ENCODE assay signal across 34 cellular contexts in genomic region chr2:146477383-146477782, GRCh38.
DNase-seq lines count a peak whose midpoint lies in the region; ATAC-seq, FAIRE-seq and TF ChIP-seq lines count a peak whose summit lies in the region.
"Had no signal": no experiment of that assay in that cellular context is flagged by ENCODE, and none has a peak within 500 bp of the region (broad histone marks: within the 10 kb centered on the region; RNA-seq: fewer than 3 reads in every experiment).

No MANE protein-coding gene starts in this region.

- no peak overlapping the region for H3K14ac ChIP-seq in H1 (ENCODE audit: insufficient read length)

- H3F3A ChIP-seq in GM23338 (replicated peaks; ENCODE audit: low read depth), result no peaks in the 10 kb centered on the region

- no peaks in the 10 kb centered on the region for H3K23me2 ChIP-seq in H1 (ENCODE audit: low read depth, low read length)

- H2AFZ ChIP-seq in GM23338, result peak overlapping the region; percentile 76
- H2AFZ ChIP-seq in H1 (ENCODE audit: low read length), result peak overlapping the region; percentile 40; the same call in 1 of the 2 replicates

- H3K27me3 ChIP-seq in GM23338 (ENCODE audit: insufficient read depth), result no peaks in the 10 kb centered on the region
- no peaks in the 10 kb centered on the region for H3K27me3 ChIP-seq in H1 (replicated peaks in 1 of 4; ENCODE audit: control insufficient read depth in 3 of 4, extremely low read depth in 1 of 4, insufficient read depth in 3 of 4, low read length in 3 of 4)
- H3K27me3 ChIP-seq: foreskin keratinocyte, ovary, uterus had no signal

- H3K79me2 ChIP-seq in GM23338 (replicated peaks; ENCODE audit: insufficient read depth) (no peaks in the 10 kb centered on the region), H1 (ENCODE audit: control insufficient read depth in 1 of 2, insufficient read depth in 2 of 2, low read length in 2 of 2) (no peaks in the 10 kb centered on the region)

- H3K56ac ChIP-seq in H1 (replicated peaks; ENCODE audit: insufficient read length, low read depth, low read length), result no peak overlapping the region

- H3K4me3 ChIP-seq in GM23338, result no peak overlapping the region
- H3K4me3 ChIP-seq in H1 (ENCODE audit: extremely low read depth in 1 of 4, insufficient read depth in 2 of 4, low read depth in 3 of 4, low read length in 4 of 4), result no peak overlapping the region
- H3K4me3 ChIP-seq: coronary artery, lung, mucosa of descending colon, ovary, thoracic aorta, uterus had no signal

- 83% methylated on average over 5 of the region's 5 CpGs; no CpG with 5 or more reads in 1 of the 2 experiments for WGBS in H1 (ENCODE audit: extremely low coverage in 1 of 2, insufficient coverage in 1 of 2, insufficient read length in 1 of 2, insufficient replicate concordance in 2 of 2, low coverage in 1 of 2, low lambda C conversion rate in 2 of 2, missing lambda C conversion rate in 1 of 2), 2 experiments

- H3K27me3 Mint-ChIP-seq in GM23338 (ENCODE audit: insufficient read depth, low read depth, poor library complexity), result no peaks in the 10 kb centered on the region
- H3K27me3 Mint-ChIP-seq: activated CD4-positive, alpha-beta T cell treated with anti-CD3 and anti-CD28 coated beads, Interleukin-2, amount 10 ng/mL, durations not matched to agents 7 days and 5 days; activated CD8-positive, alpha-beta memory T cell treated with anti-CD3 and anti-CD28 coated beads, Interleukin-2, amount 10 ng/mL, durations not matched to agents 7 days and 5 days; activated naive CD4-positive, alpha-beta T cell treated with anti-CD3 and anti-CD28 coated beads, Interleukin-2, amount 10 ng/mL, durations not matched to agents 7 days and 5 days; CD4-positive, alpha-beta T cell; natural killer cell treated with Interleukin-12 subunit alpha and Interleukin-12 subunit beta and Interleukin-15 and Interleukin-18, amount 100 ng/mL, for 72 hours; stimulated activated naive CD8-positive, alpha-beta T cell treated with anti-CD3 and anti-CD28 coated beads, Interleukin-15, Interleukin-2, amounts not matched to agents 100 ng/mL and 50 ng/mL, for 24 hours had no signal

- H3K9me3 Mint-ChIP-seq in GM23338, result no peaks in the 10 kb centered on the region
- H3K9me3 Mint-ChIP-seq: activated CD4-positive, alpha-beta T cell treated with anti-CD3 and anti-CD28 coated beads, Interleukin-2, amount 10 ng/mL, durations not matched to agents 7 days and 5 days; activated naive CD4-positive, alpha-beta T cell treated with anti-CD3 and anti-CD28 coated beads, Interleukin-2, amount 10 ng/mL, durations not matched to agents 7 days and 5 days; activated T-helper 1 cell treated with anti-CD3 and anti-CD28 coated beads, Interleukin-12 subunit alpha, Interleukin-12 subunit beta, Interleukin-2, Interleukin-4 antibody, amounts not matched to agents 30 ng/mL and 10 ng/mL and 1 ng/mL, durations not matched to agents 14 hours and 24 hours and 36 hours; CD4-positive, alpha-beta T cell; H9 had no signal

- CTCF ChIA-PET in H1 (lab: Charles Lee; ENCODE audit: partially characterized antibody), result no interaction called here

- H3K4me1 ChIP-seq in GM23338 (ENCODE audit: insufficient read depth) (peaks cover 12% of the 10 kb centered on the region), H1 (replicated peaks in 1 of 4; ENCODE audit: control insufficient read depth in 3 of 4, insufficient read depth in 4 of 4, low read length in 3 of 4) (peaks cover 0 to 2% (median 0%) of the 10 kb centered on the region in 4 experiments; a peak in 1 of 7 replicates)
- H3K4me1 ChIP-seq: foreskin keratinocyte, uterus had no signal

- H3K18ac ChIP-seq in H1 (ENCODE audit: extremely low read depth, low read length), result peak overlapping the region; percentile 27; the same call in 1 of the 2 replicates

- peaks cover 7% of the 10 kb centered on the region; the same call in 1 of the 2 replicates for H3K9me2 ChIP-seq in GM23338 (ENCODE audit: insufficient read depth)

- H3K36me3 ChIP-seq in GM23338 (ENCODE audit: insufficient read depth), result no peaks in the 10 kb centered on the region
- no peaks in the 10 kb centered on the region for H3K36me3 ChIP-seq in H1 (ENCODE audit: control insufficient read depth in 2 of 4, insufficient read depth in 4 of 4, low read length in 3 of 4)
- H3K36me3 ChIP-seq: ovary, thoracic aorta, uterus, WERI-Rb-1 had no signal

- TF ChIP-seq RAD21 in H1 (IDR thresholded peaks at IDR 0.05 in 1 of 2, conservative IDR thresholded peaks at IDR 0.05 in 1 of 2; ENCODE audit: low read depth in 2 of 2, low read length in 2 of 2), result no peak

- H3K27ac ChIP-seq in GM23338 (ENCODE audit: low read depth) (no peak overlapping the region), H1 (ENCODE audit: low read depth, low read length) (no peak overlapping the region), caudate nucleus (ENCODE audit: low read depth, low read length) (no peak overlapping the region)
- H3K27ac ChIP-seq: coronary artery, foreskin keratinocyte, ovary, thoracic aorta, uterus, WERI-Rb-1 had no signal

- no peak overlapping the region for H2AK5ac ChIP-seq in H1 (ENCODE audit: low read depth, low read length)

- ATAC-seq in GM23338 (no peak), HG03520 (IDR thresholded peaks at IDR 0.05; ENCODE audit: unreplicated experiment) (peak; percentile 71)
- ATAC-seq: activated CD8-positive, alpha-beta memory T cell treated with anti-CD3 and anti-CD28 coated beads, Interleukin-2, amount 10 ng/mL, durations not matched to agents 7 days and 5 days; esophagus mucosa; foreskin keratinocyte; mucosa of descending colon; natural killer cell treated with Interleukin-12 subunit alpha and Interleukin-12 subunit beta and Interleukin-15 and Interleukin-18, amount 100 ng/mL, for 72 hours had no signal

- H3K23ac ChIP-seq in H1 (ENCODE audit: insufficient read length), result no peak overlapping the region

- DNase-seq in GM13976 (ENCODE audit: low spot score), result peak; percentile 9
- no peak for DNase-seq in GM23338 (ENCODE audit: low spot score)
- DNase-seq in H1 (ENCODE audit: low read depth in 1 of 2, low spot score in 2 of 2), result no peak
- DNase-seq in activated CD4-positive, alpha-beta T cell treated with anti-CD3 and anti-CD28 coated beads for 4 hours, result no peak
- no peak for DNase-seq in dermis blood vessel endothelial cell
- DNase-seq in activated CD8-positive, alpha-beta memory T cell treated with anti-CD3 and anti-CD28 coated beads, Interleukin-2, amount 50 U/mL, for 48 hours, result no peak
- DNase-seq in caudate nucleus (lab: John Stamatoyannopoulos, UW), result no peak
- DNase-seq: activated CD4-positive, alpha-beta T cell treated with anti-CD3 and anti-CD28 coated beads, Interleukin-2, amount 10 ng/mL, durations not matched to agents 7 days and 5 days; activated CD8-positive, alpha-beta memory T cell treated with anti-CD3 and anti-CD28 coated beads, Interleukin-2, amount 10 ng/mL, durations not matched to agents 7 days and 5 days; activated naive CD4-positive, alpha-beta T cell treated with anti-CD3 and anti-CD28 coated beads, Interleukin-2, amount 10 ng/mL, durations not matched to agents 7 days and 5 days; CD4-positive, alpha-beta T cell; endodermal cell; foreskin keratinocyte; H9; mucosa of descending colon; NCI-H1105; NCI-H1930; NCI-H526 treated with DMSO at 0.1 percent for 48 hours; ovary; SW 1271; T1000; uterus; WERI-Rb-1 had no signal

- no peaks in the 10 kb centered on the region for H3K9me3 ChIP-seq in H1 (ENCODE audit: insufficient read depth in 2 of 2, low read depth in 1 of 2, low read length in 1 of 2)
- H3K9me3 ChIP-seq: mucosa of descending colon, ovary, thoracic aorta, uterus had no signal

- no peak overlapping the region for H3K4me3 Mint-ChIP-seq in GM23338
- H3K4me3 Mint-ChIP-seq: activated CD4-positive, alpha-beta T cell treated with anti-CD3 and anti-CD28 coated beads, Interleukin-2, amount 10 ng/mL, durations not matched to agents 7 days and 5 days; activated CD8-positive, alpha-beta memory T cell treated with anti-CD3 and anti-CD28 coated beads, Interleukin-2, amount 10 ng/mL, durations not matched to agents 7 days and 5 days; activated naive CD4-positive, alpha-beta T cell treated with anti-CD3 and anti-CD28 coated beads, Interleukin-2, amount 10 ng/mL, durations not matched to agents 7 days and 5 days; activated T-helper 1 cell treated with anti-CD3 and anti-CD28 coated beads, Interleukin-12 subunit alpha, Interleukin-12 subunit beta, Interleukin-2, Interleukin-4 antibody, amounts not matched to agents 30 ng/mL and 10 ng/mL and 1 ng/mL, durations not matched to agents 14 hours and 24 hours and 36 hours; CD4-positive, alpha-beta T cell; endodermal cell; H9; natural killer cell treated with Interleukin-12 subunit alpha and Interleukin-12 subunit beta and Interleukin-15 and Interleukin-18, amount 100 ng/mL, for 72 hours; stimulated activated naive CD8-positive, alpha-beta T cell treated with anti-CD3 and anti-CD28 coated beads, Interleukin-15, Interleukin-2, amounts not matched to agents 100 ng/mL and 50 ng/mL, for 24 hours had no signal

- no peak for TF ChIP-seq POLR2A in H1 (IDR thresholded peaks at IDR 0.05; ENCODE audit: control extremely low read depth in 1 of 2, low read depth in 2 of 2, low read length in 2 of 2)

- TF ChIP-seq EP300 in H1 (IDR thresholded peaks at IDR 0.05; ENCODE audit: borderline replicate concordance in 1 of 2, low read depth in 2 of 2, low read length in 2 of 2), result no peak

- no peaks in the 10 kb centered on the region for H4K20me1 ChIP-seq in GM23338 (replicated peaks; ENCODE audit: insufficient read depth)
- no peaks in the 10 kb centered on the region for H4K20me1 ChIP-seq in H1 (replicated peaks in 1 of 2; ENCODE audit: control insufficient read depth in 1 of 2, insufficient read depth in 2 of 2, low read length in 2 of 2)

- no peak for TF ChIP-seq CTCF in GM13976 (IDR thresholded peaks at IDR 0.05; ENCODE audit: borderline replicate concordance, control extremely low read depth, extremely low read depth, insufficient read depth, missing control alignments)
- TF ChIP-seq CTCF in GM23338 (conservative IDR thresholded peaks at IDR 0.05; ENCODE audit: low read depth in 2 of 2), result no peak
- no peak for TF ChIP-seq CTCF in H1 (IDR thresholded peaks at IDR 0.05; ENCODE audit: control extremely low read depth in 1 of 3, insufficient read depth in 1 of 3, low read depth in 1 of 3, low read length in 3 of 3)

- no peak overlapping the region for H2BK5ac ChIP-seq in H1 (ENCODE audit: low read depth, low read length)

- no peak overlapping the region for H4K91ac ChIP-seq in H1 (replicated peaks; ENCODE audit: insufficient read length, low read length)

- no peak overlapping the region for H2BK15ac ChIP-seq in H1 (ENCODE audit: low read length)

- POLR2A ChIA-PET in H1 (lab: Charles Lee; ENCODE audit: partially characterized antibody), result no interaction called here

- no peak overlapping the region for H3K9ac ChIP-seq in H1 (replicated peaks in 1 of 4; ENCODE audit: extremely low read depth in 1 of 4, low read depth in 3 of 4, low read length in 3 of 4)

- H3K4ac ChIP-seq in H1 (replicated peaks; ENCODE audit: insufficient read length, low read depth, low read length), result no peak overlapping the region

- no peak overlapping the region for H4K5ac ChIP-seq in H1 (ENCODE audit: insufficient read length, low read depth, low read length)

- in situ Hi-C loops in GM13976 (cut with MboI; ENCODE audit: low sequenced_read_pairs, unreplicated experiment), result no loop called here

- peaks cover 21% of the 10 kb centered on the region; the same call in 2 of the 3 replicates for H3K4me1 Mint-ChIP-seq in GM23338
- H3K4me1 Mint-ChIP-seq: activated CD4-positive, alpha-beta T cell treated with anti-CD3 and anti-CD28 coated beads, Interleukin-2, amount 10 ng/mL, durations not matched to agents 7 days and 5 days; activated CD8-positive, alpha-beta memory T cell treated with anti-CD3 and anti-CD28 coated beads, Interleukin-2, amount 10 ng/mL, durations not matched to agents 7 days and 5 days; activated naive CD4-positive, alpha-beta T cell treated with anti-CD3 and anti-CD28 coated beads, Interleukin-2, amount 10 ng/mL, durations not matched to agents 7 days and 5 days had no signal

- H3K27ac Mint-ChIP-seq in GM23338, result no peak overlapping the region
- H3K27ac Mint-ChIP-seq: activated CD4-positive, alpha-beta T cell treated with anti-CD3 and anti-CD28 coated beads, Interleukin-2, amount 10 ng/mL, durations not matched to agents 7 days and 5 days; activated CD8-positive, alpha-beta memory T cell treated with anti-CD3 and anti-CD28 coated beads, Interleukin-2, amount 10 ng/mL, durations not matched to agents 7 days and 5 days; activated naive CD4-positive, alpha-beta T cell treated with anti-CD3 and anti-CD28 coated beads, Interleukin-2, amount 10 ng/mL, durations not matched to agents 7 days and 5 days; activated T-helper 1 cell treated with anti-CD3 and anti-CD28 coated beads, Interleukin-12 subunit alpha, Interleukin-12 subunit beta, Interleukin-2, Interleukin-4 antibody, amounts not matched to agents 30 ng/mL and 10 ng/mL and 1 ng/mL, durations not matched to agents 14 hours and 24 hours and 36 hours; CD4-positive, alpha-beta T cell; endodermal cell; natural killer cell treated with Interleukin-12 subunit alpha and Interleukin-12 subunit beta and Interleukin-15 and Interleukin-18, amount 100 ng/mL, for 72 hours; stimulated activated naive CD8-positive, alpha-beta T cell treated with anti-CD3 and anti-CD28 coated beads, Interleukin-15, Interleukin-2, amounts not matched to agents 100 ng/mL and 50 ng/mL, for 24 hours had no signal

- H2BK12ac ChIP-seq in H1 (ENCODE audit: low read depth, low read length), result no peak overlapping the region

- H3K4me2 ChIP-seq in GM23338 (no peak overlapping the region), H1 (ENCODE audit: insufficient read depth in 1 of 2, low read depth in 2 of 2, low read length in 2 of 2) (no peak overlapping the region)

- H4K8ac ChIP-seq in H1 (ENCODE audit: extremely low read depth, insufficient read depth, low read length), result no peak overlapping the region

- no peak overlapping the region for H2BK120ac ChIP-seq in H1 (replicated peaks; ENCODE audit: low read depth, low read length)

- peaks cover 3% of the 10 kb centered on the region; the same call in 2 of the 3 replicates for H3K36me3 Mint-ChIP-seq in GM23338 (ENCODE audit: low read depth)
- H3K36me3 Mint-ChIP-seq: activated CD8-positive, alpha-beta memory T cell treated with anti-CD3 and anti-CD28 coated beads, Interleukin-2, amount 10 ng/mL, durations not matched to agents 7 days and 5 days; activated naive CD4-positive, alpha-beta T cell treated with anti-CD3 and anti-CD28 coated beads, Interleukin-2, amount 10 ng/mL, durations not matched to agents 7 days and 5 days; natural killer cell treated with Interleukin-12 subunit alpha and Interleukin-12 subunit beta and Interleukin-15 and Interleukin-18, amount 100 ng/mL, for 72 hours had no signal

- H3K79me1 ChIP-seq in H1 (ENCODE audit: low read depth, low read length), result no peaks in the 10 kb centered on the region

- no peak for FAIRE-seq in H1 (lab: Jason Lieb, UNC)
- FAIRE-seq: A204.1, bronchial epithelial cell, RCC 7860 had no signal

- 0 out of 2 replicates have a peak overlapping the region, but pooled peaks have one; percentile 13 for H2BK20ac ChIP-seq in H1 (ENCODE audit: low read length)
